In genomic region chr5:7494446-7495132, GRCh38 we compare ENCODE assay signal across 30 cellular contexts.
A peak's percentile ranks its signal among the peaks of the same experiment; 100 is the strongest.
DNase-seq lines count a peak whose midpoint lies in the region; TF ChIP-seq lines count a peak whose summit lies in the region.
"Had no signal": no experiment of that assay in that cellular context is flagged by ENCODE, and none has a peak within 500 bp of the region (broad histone marks: within the 10 kb centered on the region; RNA-seq: fewer than 3 reads in every experiment).

No MANE protein-coding gene starts in this region.

- H3K36me3 Mint-ChIP-seq in mesothelial cell of epicardium = no peaks in the 10 kb centered on the region
- H3K36me3 Mint-ChIP-seq: activated naive CD4-positive, alpha-beta T cell treated with anti-CD3 and anti-CD28 coated beads, Interleukin-2, amount 50 U/mL, for 24 hours; CD4-positive, CD25-positive, alpha-beta regulatory T cell; IgD-negative memory B cell; naive B cell had no signal

- no peaks in the 10 kb centered on the region for H3K27me3 Mint-ChIP-seq in mesothelial cell of epicardium (ENCODE audit: low read depth)
- H3K27me3 Mint-ChIP-seq: activated CD4-positive, alpha-beta T cell treated with anti-CD3 and anti-CD28 coated beads for 36 hours; activated naive CD4-positive, alpha-beta T cell treated with anti-CD3 and anti-CD28 coated beads, Interleukin-2, amount 50 U/mL, for 24 hours; CD4-positive, CD25-positive, alpha-beta regulatory T cell; IgD-negative memory B cell; naive B cell; type B pancreatic cell had no signal

- no peak overlapping the region for H3K4me3 Mint-ChIP-seq in mesothelial cell of epicardium
- H3K4me3 Mint-ChIP-seq: activated CD4-positive, alpha-beta T cell treated with anti-CD3 and anti-CD28 coated beads for 36 hours; activated naive CD4-positive, alpha-beta T cell treated with anti-CD3 and anti-CD28 coated beads, Interleukin-2, amount 50 U/mL, for 24 hours; activated T-helper 17 cell treated with anti-CD3 and anti-CD28 coated beads, Interleukin-2, amount 50 U/mL, for 72 hours; CD4-positive, CD25-positive, alpha-beta regulatory T cell; IgD-negative memory B cell; naive B cell; T-helper 2 cell treated with Interferon-gamma antibody and Interleukin-4, amounts not matched to agents 5 μg/mL and 100 μg/mL, for 36 hours; type B pancreatic cell had no signal

- no peaks in the 10 kb centered on the region for H3K4me1 Mint-ChIP-seq in mesothelial cell of epicardium
- H3K4me1 Mint-ChIP-seq: activated CD4-positive, alpha-beta T cell treated with anti-CD3 and anti-CD28 coated beads for 36 hours; activated naive CD4-positive, alpha-beta T cell treated with anti-CD3 and anti-CD28 coated beads, Interleukin-2, amount 50 U/mL, for 24 hours; activated T-helper 17 cell treated with anti-CD3 and anti-CD28 coated beads, Interleukin-2, amount 50 U/mL, for 72 hours; CD4-positive, CD25-positive, alpha-beta regulatory T cell; IgD-negative memory B cell; naive B cell had no signal

- H3K27ac ChIP-seq in ascending aorta = peak overlapping the region; percentile 12 to 28
- H3K27ac ChIP-seq: breast epithelium, neutrophil, Peyer's patch, prostate gland had no signal

- DNase-seq in NCI-H2171 treated with DMSO at 0.1 percent for 48 hours (lab: John Stamatoyannopoulos, UW) (peak; percentile 31), NCI-H2171 (lab: John Stamatoyannopoulos, UW) (no peak), ascending aorta (ENCODE audit: low spot score in 2 of 2) (no peak), medulla oblongata (ENCODE audit: extremely low spot score) (peak; percentile 12), SHP77 (lab: John Stamatoyannopoulos, UW) (no peak), RPMI8226 (no peak), mesothelial cell of epicardium (ENCODE audit: low spot score in 2 of 2, unreplicated experiment in 2 of 2) (no peak)
- no peak for DNase-seq in activated effector memory CD4-positive, alpha-beta T cell treated with anti-CD3 and anti-CD28 coated beads, Interleukin-2, amount 50 U/mL, for 16 hours
- DNase-seq: 8988T; activated CD4-positive, alpha-beta T cell treated with anti-CD3 and anti-CD28 coated beads for 36 hours; amygdala; Calu3; CD4-positive, CD25-positive, alpha-beta regulatory T cell; glutamatergic neuron; left ventricle myocardium superior; naive B cell; NCI-H1092; NCI-H187; NCI-H226; NCI-H748 treated with DMSO at 0.1 percent for 48 hours; Peyer's patch; stimulated activated CD4-positive, alpha-beta T cell treated with anti-CD3 and anti-CD28 coated beads, Interleukin-4, amount 100 ng/mL, for 4 hours had no signal

- H3K4me3 ChIP-seq in ascending aorta = no peak overlapping the region
- H3K4me3 ChIP-seq: breast epithelium, Peyer's patch, prostate gland had no signal

- no peaks in the 10 kb centered on the region for H3K9me3 ChIP-seq in ascending aorta
- H3K9me3 ChIP-seq: breast epithelium, neutrophil, Peyer's patch, prostate gland had no signal

- TF ChIP-seq CTCF in ascending aorta (IDR thresholded peaks at IDR 0.05) = no peak
- TF ChIP-seq CTCF in mesothelial cell of epicardium (IDR thresholded peaks at IDR 0.05; ENCODE audit: unreplicated experiment) = no peak

- no peaks in the 10 kb centered on the region for H3K36me3 ChIP-seq in ascending aorta
- H3K36me3 ChIP-seq: breast epithelium, neutrophil, Peyer's patch, prostate gland had no signal

- peaks cover 0 to 12% of the 10 kb centered on the region in 2 donors for H3K4me1 ChIP-seq in ascending aorta
- H3K4me1 ChIP-seq: breast epithelium, Peyer's patch, prostate gland had no signal

- no peaks in the 10 kb centered on the region for H3K27me3 ChIP-seq in ascending aorta
- H3K27me3 ChIP-seq: breast epithelium, neutrophil, Peyer's patch had no signal

- intact Hi-C loops in ascending aorta (cut with DNase I) = loop anchor here (5.0 kb wide), 2 partner anchors 97 to 263 kb away; partner anchors contain the start of gene ADCY2

- peaks cover 2% of the 10 kb centered on the region for H3K9me3 Mint-ChIP-seq in mesothelial cell of epicardium
- H3K9me3 Mint-ChIP-seq: activated T-helper 17 cell treated with anti-CD3 and anti-CD28 coated beads, Interleukin-2, amount 50 U/mL, for 72 hours; IgD-negative memory B cell had no signal

- H3K27ac Mint-ChIP-seq in mesothelial cell of epicardium = no peak overlapping the region
- H3K27ac Mint-ChIP-seq: activated CD4-positive, alpha-beta T cell treated with anti-CD3 and anti-CD28 coated beads for 36 hours; activated naive CD4-positive, alpha-beta T cell treated with anti-CD3 and anti-CD28 coated beads, Interleukin-2, amount 50 U/mL, for 24 hours; activated T-helper 17 cell treated with anti-CD3 and anti-CD28 coated beads, Interleukin-2, amount 50 U/mL, for 72 hours; CD4-positive, CD25-positive, alpha-beta regulatory T cell; IgD-negative memory B cell; naive B cell; T-helper 2 cell treated with Interferon-gamma antibody and Interleukin-4, amounts not matched to agents 5 μg/mL and 100 μg/mL, for 36 hours; type B pancreatic cell had no signal

Comparison
In these comparisons a context has a peak if more than half of its experiments do, and no peak if none do; other contexts are left out.
1. DNase-seq: peak in NCI-H2171 treated with DMSO at 0.1 percent for 48 hours (single experiment) and medulla oblongata (single experiment); none in NCI-H2171 (single experiment), ascending aorta (0 of 2), SHP77 (0 of 2), RPMI8226 (single experiment), activated effector memory CD4-positive, alpha-beta T cell treated with anti-CD3 and anti-CD28 coated beads, Interleukin-2, amount 50 U/mL, for 16 hours (single experiment) and mesothelial cell of epicardium (0 of 2).